ENCODE assay signal across 1 cellular context in the genomic region with DNA sequence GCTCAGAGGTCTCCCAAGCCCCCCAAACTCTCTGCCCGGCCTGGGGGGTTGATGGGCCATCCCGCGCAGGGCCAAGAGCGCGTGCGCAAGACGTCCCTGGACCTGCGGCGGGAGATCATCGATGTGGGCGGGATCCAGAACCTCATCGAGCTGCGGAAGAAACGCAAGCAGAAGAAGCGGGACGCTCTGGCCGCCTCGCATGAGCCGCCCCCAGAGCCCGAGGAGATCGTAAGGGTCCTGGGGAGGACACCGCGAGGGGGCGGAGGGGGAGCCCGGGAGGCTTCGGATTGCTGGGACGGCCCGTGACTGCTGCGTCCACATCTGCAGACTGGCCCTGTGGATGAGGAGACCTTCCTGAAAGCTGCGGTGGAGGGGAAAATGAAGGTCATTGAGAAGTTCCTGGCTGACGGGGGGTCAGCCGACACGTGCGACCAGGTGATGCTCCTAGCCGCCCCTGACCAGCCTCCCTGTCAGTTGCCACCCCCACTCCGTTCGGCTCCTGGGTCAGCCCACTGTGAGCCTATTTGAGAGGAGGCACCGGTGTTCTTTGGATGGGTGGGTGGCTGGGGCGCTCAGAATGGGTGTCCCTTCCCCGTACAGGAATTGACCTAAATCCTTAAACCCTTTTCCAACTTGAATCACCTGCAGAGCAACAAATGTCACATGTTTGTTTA.
TF ChIP-seq lines count a peak whose summit lies in the region.

No MANE protein-coding gene starts in this region.

TF ChIP-seq in H1, 55 proteins besides CTCF, POLR2A, EP300 and RAD21:
- TF ChIP-seq NRF1 (IDR thresholded peaks at IDR 0.05; ENCODE audit: low read depth, low read length) = no peak
- TF ChIP-seq TCF12 (IDR thresholded peaks at IDR 0.05; ENCODE audit: low read depth, low read length) = no peak
- no peak for TF ChIP-seq FOSL1 (IDR thresholded peaks at IDR 0.05; ENCODE audit: insufficient read depth, low read depth, low read length)
- TF ChIP-seq GTF2F1 (IDR thresholded peaks at IDR 0.05; ENCODE audit: borderline replicate concordance, low read depth, low read length) = no peak
